Comparison of ENCODE assay signal across 15 cellular contexts in genomic region chr21:33245289-33245918, GRCh38. TPM values are rescaled to one million over a fixed set of nuclear protein-coding genes. Genes with fewer than 3 reads are reported as not detected.
DNase-seq lines count a peak whose midpoint lies in the region; ATAC-seq lines count a peak whose summit lies in the region.
"Had no signal": no experiment of that assay in that cellular context is flagged by ENCODE, and none has a peak within 500 bp of the region (broad histone marks: within the 10 kb centered on the region; RNA-seq: fewer than 3 reads in every experiment).

No MANE protein-coding gene starts in this region.

- POLR2A ChIA-PET in activated CD4-positive, alpha-beta T cell treated with anti-CD3 and anti-CD28 coated beads for 36 hours (lab: Charles Lee), result interaction anchor here (0.7 kb wide), 1 partner anchor 14 kb away, joined by 3 read pairs; no protein-coding TSS in a partner anchor
- POLR2A ChIA-PET in activated naive CD8-positive, alpha-beta T cell treated with anti-CD3 and anti-CD28 coated beads, Interleukin-2, amount 10 ng/mL, durations not matched to agents 7 days and 5 days (lab: Charles Lee), result interaction anchor here (0.7 to 1.2 kb wide), 2 partner anchors 9 to 21 kb away, joined by 3 read pairs; partner anchors contain the start of gene IL10RB
- POLR2A ChIA-PET in naive thymus-derived CD8-positive, alpha-beta T cell (lab: Charles Lee), result interaction anchor here (0.7 to 1.0 kb wide), 3 partner anchors 11 to 116 kb away, joined by 3 to 4 read pairs (median 4); no protein-coding TSS in a partner anchor

- CTCF ChIA-PET in activated CD4-positive, alpha-beta T cell treated with anti-CD3 and anti-CD28 coated beads for 36 hours (lab: Charles Lee), result interaction anchor here (0.7 kb wide), 1 partner anchor 27 kb away, joined by 3 read pairs; no protein-coding TSS in a partner anchor

- no peak for ATAC-seq in activated CD4-positive, alpha-beta T cell treated with anti-CD3 and anti-CD28 coated beads for 36 hours
- ATAC-seq in activated naive CD8-positive, alpha-beta T cell treated with anti-CD3 and anti-CD28 coated beads, Interleukin-2, amount 10 ng/mL, durations not matched to agents 7 days and 5 days (ENCODE audit: low read depth), result no peak
- no peak for ATAC-seq in naive thymus-derived CD8-positive, alpha-beta T cell
- no peak for ATAC-seq in GM21576 (IDR thresholded peaks at IDR 0.05; ENCODE audit: unreplicated experiment)
- ATAC-seq in GM19328 (IDR thresholded peaks at IDR 0.05; ENCODE audit: unreplicated experiment), result no peak
- ATAC-seq: K562, left lung had no signal

- H3K36me3 Mint-ChIP-seq in activated CD4-positive, alpha-beta T cell treated with anti-CD3 and anti-CD28 coated beads for 36 hours (ENCODE audit: low read depth), result peaks cover 72% of the 10 kb centered on the region
- H3K36me3 Mint-ChIP-seq in activated naive CD8-positive, alpha-beta T cell treated with anti-CD3 and anti-CD28 coated beads, Interleukin-2, amount 10 ng/mL, durations not matched to agents 7 days and 5 days, result peaks cover 76% of the 10 kb centered on the region
- H3K36me3 Mint-ChIP-seq in naive thymus-derived CD8-positive, alpha-beta T cell, result peaks cover 20 to 77% (median 48%) of the 10 kb centered on the region in 3 donors

- H3K4me3 Mint-ChIP-seq in activated CD4-positive, alpha-beta T cell treated with anti-CD3 and anti-CD28 coated beads for 36 hours, result no peak overlapping the region
- peak overlapping the region; percentile 80 for H3K4me3 Mint-ChIP-seq in activated naive CD8-positive, alpha-beta T cell treated with anti-CD3 and anti-CD28 coated beads, Interleukin-2, amount 10 ng/mL, durations not matched to agents 7 days and 5 days
- peak overlapping the region in 9 of 10 donors; percentile 11 to 81 (median 67) for H3K4me3 Mint-ChIP-seq in naive thymus-derived CD8-positive, alpha-beta T cell

- no peaks in the 10 kb centered on the region for H3K9me3 Mint-ChIP-seq in activated CD4-positive, alpha-beta T cell treated with anti-CD3 and anti-CD28 coated beads for 36 hours (ENCODE audit: low read depth)
- no peaks in the 10 kb centered on the region for H3K9me3 Mint-ChIP-seq in activated naive CD8-positive, alpha-beta T cell treated with anti-CD3 and anti-CD28 coated beads, Interleukin-2, amount 10 ng/mL, durations not matched to agents 7 days and 5 days
- no peaks in the 10 kb centered on the region for H3K9me3 Mint-ChIP-seq in naive thymus-derived CD8-positive, alpha-beta T cell

- no peak for DNase-seq in activated CD4-positive, alpha-beta T cell treated with anti-CD3 and anti-CD28 coated beads for 36 hours
- no peak for DNase-seq in activated CD4-positive, alpha-beta T cell treated with anti-CD3 and anti-CD28 coated beads for 1 hour
- DNase-seq in ELF-1 (ENCODE audit: low read depth, low spot score), result peak; percentile 73
- DNase-seq in activated naive CD8-positive, alpha-beta T cell treated with anti-CD3 and anti-CD28 coated beads, Interleukin-2, amount 10 ng/mL, durations not matched to agents 7 days and 5 days, result no peak
- no peak for DNase-seq in naive thymus-derived CD8-positive, alpha-beta T cell
- no peak for DNase-seq in medulla oblongata (ENCODE audit: extremely low spot score)
- DNase-seq: activated CD8-positive, alpha-beta memory T cell treated with anti-CD3 and anti-CD28 coated beads, Interleukin-2, amount 50 U/mL, for 48 hours; anterior cingulate cortex; left lung; NCI-H1092 treated with DMSO at 0.1 percent for 48 hours; uterus; WERI-Rb-1 had no signal

- intact Hi-C loops in activated CD4-positive, alpha-beta T cell treated with anti-CD3 and anti-CD28 coated beads for 36 hours (cut with DNase I, micrococcal nuclease), result loop anchor here in 1 of 2 experiments (2.0 kb wide), 1 partner anchor 13 kb away; no protein-coding TSS in a partner anchor

- H3K4me1 Mint-ChIP-seq in activated CD4-positive, alpha-beta T cell treated with anti-CD3 and anti-CD28 coated beads for 36 hours, result peaks cover 82% of the 10 kb centered on the region
- peaks cover 74% of the 10 kb centered on the region for H3K4me1 Mint-ChIP-seq in activated naive CD8-positive, alpha-beta T cell treated with anti-CD3 and anti-CD28 coated beads, Interleukin-2, amount 10 ng/mL, durations not matched to agents 7 days and 5 days
- H3K4me1 Mint-ChIP-seq in naive thymus-derived CD8-positive, alpha-beta T cell, result peaks cover 47 to 92% (median 84%) of the 10 kb centered on the region in 4 donors

- H3K27ac Mint-ChIP-seq in activated CD4-positive, alpha-beta T cell treated with anti-CD3 and anti-CD28 coated beads for 36 hours, result peak overlapping the region; percentile 89
- peak overlapping the region; percentile 96 for H3K27ac Mint-ChIP-seq in activated naive CD8-positive, alpha-beta T cell treated with anti-CD3 and anti-CD28 coated beads, Interleukin-2, amount 10 ng/mL, durations not matched to agents 7 days and 5 days
- H3K27ac Mint-ChIP-seq in naive thymus-derived CD8-positive, alpha-beta T cell, result peak overlapping the region; percentile 74 to 96 (median 88)

- H3K27me3 Mint-ChIP-seq in activated CD4-positive, alpha-beta T cell treated with anti-CD3 and anti-CD28 coated beads for 36 hours, result no peaks in the 10 kb centered on the region
- H3K27me3 Mint-ChIP-seq in activated naive CD8-positive, alpha-beta T cell treated with anti-CD3 and anti-CD28 coated beads, Interleukin-2, amount 10 ng/mL, durations not matched to agents 7 days and 5 days, result no peaks in the 10 kb centered on the region
- no peaks in the 10 kb centered on the region for H3K27me3 Mint-ChIP-seq in naive thymus-derived CD8-positive, alpha-beta T cell

RNA-seq across cellular contexts. Expression of gene IFNAR2, which starts 15.7 kb away (rescaled TPM):
- 10 to 100 TPM; 26.6 to 29.8 TPM for total RNA-seq in activated CD4-positive, alpha-beta T cell treated with anti-CD3 and anti-CD28 coated beads for 36 hours
- total RNA-seq in activated naive CD8-positive, alpha-beta T cell treated with anti-CD3 and anti-CD28 coated beads, Interleukin-2, amount 10 ng/mL, durations not matched to agents 7 days and 5 days, result 10 to 100 TPM; 68.3 to 77.6 TPM
- 10 to 100 TPM; 59.7 to 66.4 TPM for total RNA-seq in naive thymus-derived CD8-positive, alpha-beta T cell
- polyA plus RNA-seq in naive thymus-derived CD8-positive, alpha-beta T cell, result 10 to 100 TPM; 53.9 to 72.9 (median 63.3) TPM

RNA-seq across cellular contexts. Expression of gene IL10RB, which starts 20.8 kb away (rescaled TPM):
- total RNA-seq in activated CD4-positive, alpha-beta T cell treated with anti-CD3 and anti-CD28 coated beads for 36 hours, result 10 to 100 TPM; 22.8 to 25.0 TPM
- 10 to 100 TPM; 40.6 to 44.1 TPM for total RNA-seq in activated naive CD8-positive, alpha-beta T cell treated with anti-CD3 and anti-CD28 coated beads, Interleukin-2, amount 10 ng/mL, durations not matched to agents 7 days and 5 days
- 10 to 100 TPM; 29.4 to 33.2 TPM for total RNA-seq in naive thymus-derived CD8-positive, alpha-beta T cell
- 10 to 100 TPM; 44.6 to 50.6 (median 50.5) TPM for polyA plus RNA-seq in naive thymus-derived CD8-positive, alpha-beta T cell
